In genomic region chr6:27168586-27169443, GRCh38 we compare ENCODE assay signal across 12 cellular contexts.
DNase-seq lines count a peak whose midpoint lies in the region; ATAC-seq, FAIRE-seq and TF ChIP-seq lines count a peak whose summit lies in the region.
"Had no signal": no experiment of that assay in that cellular context is flagged by ENCODE, and none has a peak within 500 bp of the region (broad histone marks: within the 10 kb centered on the region; RNA-seq: fewer than 3 reads in every experiment).

No MANE protein-coding gene starts in this region.

- no peak for ATAC-seq in GM18861 (IDR thresholded peaks at IDR 0.05; ENCODE audit: unreplicated experiment)
- ATAC-seq: activated CD4-positive, alpha-beta T cell treated with anti-CD3 and anti-CD28 coated beads for 36 hours had no signal

- H3K4me3 ChIP-seq in AG04450 (ENCODE audit: low read depth, low read length) (no peak overlapping the region; the same call in 1 of the 2 replicates), keratinocyte (ENCODE audit: control insufficient read depth in 2 of 3, extremely low read depth in 1 of 3, insufficient read depth in 2 of 3, low read depth in 1 of 3, low read length in 3 of 3) (peak overlapping the region in 1 of 3 experiments; percentile 45)

- dilution Hi-C loops in keratinocyte (cut with MboI; ENCODE audit: extremely low pct_ligation_motif_present, low sequenced_read_pairs) = no loop called here

- POLR2A ChIA-PET in AG04450 (lab: Yijun Ruan, JAX) = interaction anchor here (0.9 to 1.2 kb wide), 4 partner anchors 9 to 722 kb away, joined by 3 to 6 read pairs (median 4); a partner anchor contains a TSS

- H3K27ac ChIP-seq in AG04450 (ENCODE audit: low read depth, low read length) (peak overlapping the region; percentile 89), keratinocyte (ENCODE audit: control insufficient read depth, insufficient read depth, low read length) (peak overlapping the region; percentile 30)

- peak overlapping the region; percentile 88 for H2AFZ ChIP-seq in keratinocyte (ENCODE audit: control insufficient read depth, low read length)

- no peaks in the 10 kb centered on the region for H4K20me1 ChIP-seq in keratinocyte (ENCODE audit: control insufficient read depth, extremely low read depth, insufficient read depth, low read length)

- no peaks in the 10 kb centered on the region for H3K9me1 ChIP-seq in keratinocyte (ENCODE audit: control insufficient read depth, extremely low read depth, insufficient read depth, low read length)

- H3K36me3 ChIP-seq in keratinocyte (ENCODE audit: control insufficient read depth in 2 of 2, extremely low read depth in 1 of 2, insufficient read depth in 2 of 2, low read length in 2 of 2) = no peaks in the 10 kb centered on the region
- H3K36me3 ChIP-seq: BE2C had no signal

- peaks cover 11% of the 10 kb centered on the region for H3K4me1 ChIP-seq in keratinocyte (ENCODE audit: control insufficient read depth, extremely low read depth, insufficient read depth, low read length)
- H3K4me1 ChIP-seq: BE2C had no signal

- no peaks in the 10 kb centered on the region for H3K79me2 ChIP-seq in keratinocyte (ENCODE audit: control insufficient read depth, insufficient read depth, low read length)

- DNase-seq in AG04450 (ENCODE audit: low read depth, low spot score) (peak; percentile 84), HTR-8/SVneo (ENCODE audit: insufficient read length, low spot score) (peak; percentile 49), astrocyte of the hippocampus (ENCODE audit: low read depth, low spot score) (peak; percentile 68), keratinocyte (ENCODE audit: low read depth, low spot score) (no peak), DMS153 (lab: John Stamatoyannopoulos, UW) (no peak), NOMO-1 treated with dmso at 0.1 percent for 144 hours (lab: John Stamatoyannopoulos, UW; ENCODE audit: unreplicated experiment) (no peak)
- no peak for DNase-seq in stimulated activated CD4-positive, alpha-beta T cell treated with anti-CD3 and anti-CD28 coated beads, Interleukin-15, amount 100 ng/mL, for 24 hours
- DNase-seq: activated CD4-positive, alpha-beta T cell treated with anti-CD3 and anti-CD28 coated beads for 36 hours; BE2C; cortex of kidney; NCI-H2171 treated with DMSO at 0.1 percent for 48 hours had no signal

- FAIRE-seq in HTR-8/SVneo (lab: Jason Lieb, UNC) (peak; percentile 20), keratinocyte (lab: Jason Lieb, UNC) (peak; percentile 87)

- H3K9me3 ChIP-seq in AG04450 (ENCODE audit: control insufficient read depth, insufficient read depth, low read length) (no peaks in the 10 kb centered on the region), keratinocyte (ENCODE audit: control insufficient read depth, low read depth, low read length) (no peaks in the 10 kb centered on the region)
- H3K9me3 ChIP-seq: BE2C had no signal

- peak overlapping the region; percentile 22 for H3K9ac ChIP-seq in keratinocyte (ENCODE audit: control insufficient read depth, extremely low read depth, insufficient read depth, low read length)

- CTCF ChIA-PET in AG04450 (lab: Charles Lee) = interaction anchor here (1.2 kb wide), 1 partner anchor 9 kb away, joined by 3 read pairs; no protein-coding TSS in a partner anchor

- H3K27me3 ChIP-seq in AG04450 (ENCODE audit: control insufficient read depth, insufficient read depth, low read length) (no peaks in the 10 kb centered on the region), keratinocyte (ENCODE audit: control insufficient read depth, extremely low read depth, insufficient read depth, low read length) (no peaks in the 10 kb centered on the region)
- H3K27me3 ChIP-seq: BE2C had no signal

- TF ChIP-seq CTCF in AG04450 (IDR thresholded peaks at IDR 0.05; ENCODE audit: low read depth, low read length) = no peak
- TF ChIP-seq CTCF in keratinocyte (optimal IDR thresholded peaks at IDR 0.05 in 1 of 3, IDR thresholded peaks at IDR 0.05 in 1 of 3, conservative IDR thresholded peaks at IDR 0.05 in 1 of 3; ENCODE audit: extremely low read depth in 1 of 3, insufficient read depth in 2 of 3, low read length in 3 of 3) = no peak

- H3K4me2 ChIP-seq in keratinocyte (ENCODE audit: control insufficient read depth, extremely low read depth, insufficient read depth, low read depth, low read length) = peak overlapping the region; percentile 68

Comparison
In these comparisons a context has a peak if more than half of its experiments do, and no peak if none do; other contexts are left out.
1. DNase-seq: peak in AG04450 (single experiment), HTR-8/SVneo (single experiment) and astrocyte of the hippocampus (single experiment); none in keratinocyte (single experiment), DMS153 (single experiment), stimulated activated CD4-positive, alpha-beta T cell treated with anti-CD3 and anti-CD28 coated beads, Interleukin-15, amount 100 ng/mL, for 24 hours (single experiment) and NOMO-1 treated with dmso at 0.1 percent for 144 hours (single experiment).